Comparison of ENCODE assay signal across 2 cellular contexts in genomic region chr14:24701031-24701430, GRCh38.
TF ChIP-seq lines count a peak whose summit lies in the region.

No MANE protein-coding gene starts in this region.

TF ChIP-seq in SK-N-SH treated with all-trans-retinoic acid at 6 μM for 48 hours, 23 proteins besides CTCF, POLR2A, EP300 and RAD21 (continued from another document):
- TF ChIP-seq, protein P1, sequence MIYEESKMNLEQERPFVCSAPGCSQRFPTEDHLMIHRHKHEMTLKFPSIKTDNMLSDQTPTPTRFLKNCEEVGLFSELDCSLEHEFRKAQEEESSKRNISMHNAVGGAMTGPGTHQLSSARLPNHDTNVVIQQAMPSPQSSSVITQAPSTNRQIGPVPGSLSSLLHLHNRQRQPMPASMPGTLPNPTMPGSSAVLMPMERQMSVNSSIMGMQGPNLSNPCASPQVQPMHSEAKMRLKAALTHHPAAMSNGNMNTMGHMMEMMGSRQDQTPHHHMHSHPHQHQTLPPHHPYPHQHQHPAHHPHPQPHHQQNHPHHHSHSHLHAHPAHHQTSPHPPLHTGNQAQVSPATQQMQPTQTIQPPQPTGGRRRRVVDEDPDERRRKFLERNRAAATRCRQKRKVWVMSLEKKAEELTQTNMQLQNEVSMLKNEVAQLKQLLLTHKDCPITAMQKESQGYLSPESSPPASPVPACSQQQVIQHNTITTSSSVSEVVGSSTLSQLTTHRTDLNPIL (CRISPR knock-in tag; IDR thresholded peaks at IDR 0.05; ENCODE audit: low read depth): no peak
- TF ChIP-seq TSHZ2 (CRISPR knock-in tag; IDR thresholded peaks at IDR 0.05) (no peak), RARB (CRISPR knock-in tag; IDR thresholded peaks at IDR 0.05) (no peak), ZC3H10 (CRISPR knock-in tag; IDR thresholded peaks at IDR 0.05) (no peak), PPARA (CRISPR knock-in tag; IDR thresholded peaks at IDR 0.05; ENCODE audit: borderline replicate concordance) (no peak), ZNF8 (CRISPR knock-in tag; IDR thresholded peaks at IDR 0.05) (no peak), TCF4 (CRISPR knock-in tag; IDR thresholded peaks at IDR 0.05; ENCODE audit: borderline replicate concordance) (no peak)

TF ChIP-seq in WTC11, 78 proteins besides CTCF, POLR2A, EP300 and RAD21 (continued from another document):
- TF ChIP-seq, protein P2, sequence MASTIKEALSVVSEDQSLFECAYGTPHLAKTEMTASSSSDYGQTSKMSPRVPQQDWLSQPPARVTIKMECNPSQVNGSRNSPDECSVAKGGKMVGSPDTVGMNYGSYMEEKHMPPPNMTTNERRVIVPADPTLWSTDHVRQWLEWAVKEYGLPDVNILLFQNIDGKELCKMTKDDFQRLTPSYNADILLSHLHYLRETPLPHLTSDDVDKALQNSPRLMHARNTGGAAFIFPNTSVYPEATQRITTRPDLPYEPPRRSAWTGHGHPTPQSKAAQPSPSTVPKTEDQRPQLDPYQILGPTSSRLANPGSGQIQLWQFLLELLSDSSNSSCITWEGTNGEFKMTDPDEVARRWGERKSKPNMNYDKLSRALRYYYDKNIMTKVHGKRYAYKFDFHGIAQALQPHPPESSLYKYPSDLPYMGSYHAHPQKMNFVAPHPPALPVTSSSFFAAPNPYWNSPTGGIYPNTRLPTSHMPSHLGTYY (CRISPR knock-in tag; IDR thresholded peaks at IDR 0.05): no peak
- TF ChIP-seq ZMAT4 (CRISPR knock-in tag; IDR thresholded peaks at IDR 0.05) (no peak), USF2 (CRISPR knock-in tag; IDR thresholded peaks at IDR 0.05) (peak; percentile 76)
TF ChIP-seq in WTC11: peak in this region for 2.
